In genomic region chr9:133715866-133716563, GRCh38 we compare ENCODE assay signal across 1 cellular context.
TF ChIP-seq lines count a peak whose summit lies in the region.

No MANE protein-coding gene starts in this region.

TF ChIP-seq in HepG2, 621 proteins besides CTCF, POLR2A, EP300 and RAD21 (continued from another document and continues in another):
- TF ChIP-seq, protein P1, sequence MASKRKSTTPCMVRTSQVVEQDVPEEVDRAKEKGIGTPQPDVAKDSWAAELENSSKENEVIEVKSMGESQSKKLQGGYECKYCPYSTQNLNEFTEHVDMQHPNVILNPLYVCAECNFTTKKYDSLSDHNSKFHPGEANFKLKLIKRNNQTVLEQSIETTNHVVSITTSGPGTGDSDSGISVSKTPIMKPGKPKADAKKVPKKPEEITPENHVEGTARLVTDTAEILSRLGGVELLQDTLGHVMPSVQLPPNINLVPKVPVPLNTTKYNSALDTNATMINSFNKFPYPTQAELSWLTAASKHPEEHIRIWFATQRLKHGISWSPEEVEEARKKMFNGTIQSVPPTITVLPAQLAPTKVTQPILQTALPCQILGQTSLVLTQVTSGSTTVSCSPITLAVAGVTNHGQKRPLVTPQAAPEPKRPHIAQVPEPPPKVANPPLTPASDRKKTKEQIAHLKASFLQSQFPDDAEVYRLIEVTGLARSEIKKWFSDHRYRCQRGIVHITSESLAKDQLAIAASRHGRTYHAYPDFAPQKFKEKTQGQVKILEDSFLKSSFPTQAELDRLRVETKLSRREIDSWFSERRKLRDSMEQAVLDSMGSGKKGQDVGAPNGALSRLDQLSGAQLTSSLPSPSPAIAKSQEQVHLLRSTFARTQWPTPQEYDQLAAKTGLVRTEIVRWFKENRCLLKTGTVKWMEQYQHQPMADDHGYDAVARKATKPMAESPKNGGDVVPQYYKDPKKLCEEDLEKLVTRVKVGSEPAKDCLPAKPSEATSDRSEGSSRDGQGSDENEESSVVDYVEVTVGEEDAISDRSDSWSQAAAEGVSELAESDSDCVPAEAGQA (IDR thresholded peaks at IDR 0.05; ENCODE audit: low read depth) = 0 out of 2 replicates have a peak, but pooled peaks have one; percentile 16
- TF ChIP-seq, protein P1 (CRISPR knock-in tag; IDR thresholded peaks at IDR 0.05; ENCODE audit: borderline replicate concordance) = no peak
- TF ChIP-seq ZNF850 (CRISPR knock-in tag; conservative IDR thresholded peaks at IDR 0.05) (no peak), NFE2 (CRISPR knock-in tag; IDR thresholded peaks at IDR 0.05) (no peak), THAP11 (CRISPR knock-in tag; IDR thresholded peaks at IDR 0.05) (no peak), MBNL3 (CRISPR knock-in tag; conservative IDR thresholded peaks at IDR 0.05) (no peak), NR2F2 (IDR thresholded peaks at IDR 0.05; ENCODE audit: borderline replicate concordance, low read depth) (0 out of 2 replicates have a peak, but pooled peaks have one; percentile 49), NRL (CRISPR knock-in tag; IDR thresholded peaks at IDR 0.05; ENCODE audit: borderline replicate concordance) (peak; percentile 33; the same call in 1 of the 2 replicates), MZF1 (CRISPR knock-in tag; IDR thresholded peaks at IDR 0.05; ENCODE audit: borderline replicate concordance) (no peak), DPF2 (CRISPR knock-in tag; IDR thresholded peaks at IDR 0.05; ENCODE audit: borderline replicate concordance, low read depth) (peak; percentile 84), ARID5B (CRISPR knock-in tag; IDR thresholded peaks at IDR 0.05) (peak; percentile 68), RNF2 (conservative IDR thresholded peaks at IDR 0.05; ENCODE audit: low read depth) (0 out of 2 replicates have a peak, but pooled peaks have one; percentile 35), FUBP1 (CRISPR knock-in tag; IDR thresholded peaks at IDR 0.05; ENCODE audit: borderline replicate concordance) (no peak), ETV5 (CRISPR knock-in tag; IDR thresholded peaks at IDR 0.05; ENCODE audit: borderline replicate concordance) (peak; percentile 46; the same call in 1 of the 2 replicates), HES4 (CRISPR knock-in tag; IDR thresholded peaks at IDR 0.05; ENCODE audit: borderline replicate concordance) (no peak), PCBP1 (IDR thresholded peaks at IDR 0.05; ENCODE audit: borderline replicate concordance, low read depth, low read length) (no peak), ELF1 (CRISPR knock-in tag; IDR thresholded peaks at IDR 0.05) (peak; percentile 55), SOX5 (CRISPR knock-in tag; IDR thresholded peaks at IDR 0.05; ENCODE audit: borderline replicate concordance) (no peak), ATF3 (CRISPR knock-in tag; IDR thresholded peaks at IDR 0.05) (0 out of 2 replicates have a peak, but pooled peaks have one; percentile 8), HOXA7 (CRISPR knock-in tag; IDR thresholded peaks at IDR 0.05) (no peak), NR0B2 (CRISPR knock-in tag; IDR thresholded peaks at IDR 0.05) (no peak), ZNF629 (CRISPR knock-in tag; conservative IDR thresholded peaks at IDR 0.05) (no peak), FLYWCH1 (CRISPR knock-in tag; IDR thresholded peaks at IDR 0.05) (no peak), ZFP36L2 (CRISPR knock-in tag; IDR thresholded peaks at IDR 0.05) (no peak), PITX1 (CRISPR knock-in tag; IDR thresholded peaks at IDR 0.05) (peak; percentile 5; the same call in 1 of the 2 replicates), ATF1 (CRISPR knock-in tag; IDR thresholded peaks at IDR 0.05) (no peak), PPARG (CRISPR knock-in tag; conservative IDR thresholded peaks at IDR 0.05) (0 out of 2 replicates have a peak, but pooled peaks have one; percentile 28), ZSCAN21 (CRISPR knock-in tag; IDR thresholded peaks at IDR 0.05; ENCODE audit: borderline replicate concordance) (peak; percentile 83; the same call in 1 of the 2 replicates), ZNF678 (CRISPR knock-in tag; IDR thresholded peaks at IDR 0.05) (no peak), PRDM4 (CRISPR knock-in tag; IDR thresholded peaks at IDR 0.05; ENCODE audit: borderline replicate concordance) (no peak), GATAD1 (CRISPR knock-in tag; IDR thresholded peaks at IDR 0.05) (no peak), ZNF616 (CRISPR knock-in tag; IDR thresholded peaks at IDR 0.05; ENCODE audit: low read depth) (peak; percentile 68; the same call in 1 of the 2 replicates), ZNF230 (CRISPR knock-in tag; IDR thresholded peaks at IDR 0.05) (peak; percentile 74; the same call in 1 of the 2 replicates), ZBTB43 (CRISPR knock-in tag; conservative IDR thresholded peaks at IDR 0.05) (no peak), ZNF7 (CRISPR knock-in tag; IDR thresholded peaks at IDR 0.05) (no peak), NCOA1 (CRISPR knock-in tag; IDR thresholded peaks at IDR 0.05) (no peak)
- TF ChIP-seq, protein P2, sequence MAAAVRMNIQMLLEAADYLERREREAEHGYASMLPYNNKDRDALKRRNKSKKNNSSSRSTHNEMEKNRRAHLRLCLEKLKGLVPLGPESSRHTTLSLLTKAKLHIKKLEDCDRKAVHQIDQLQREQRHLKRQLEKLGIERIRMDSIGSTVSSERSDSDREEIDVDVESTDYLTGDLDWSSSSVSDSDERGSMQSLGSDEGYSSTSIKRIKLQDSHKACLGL (CRISPR knock-in tag; IDR thresholded peaks at IDR 0.05) = 0 out of 2 replicates have a peak, but pooled peaks have one; percentile 43
- TF ChIP-seq, protein P3, sequence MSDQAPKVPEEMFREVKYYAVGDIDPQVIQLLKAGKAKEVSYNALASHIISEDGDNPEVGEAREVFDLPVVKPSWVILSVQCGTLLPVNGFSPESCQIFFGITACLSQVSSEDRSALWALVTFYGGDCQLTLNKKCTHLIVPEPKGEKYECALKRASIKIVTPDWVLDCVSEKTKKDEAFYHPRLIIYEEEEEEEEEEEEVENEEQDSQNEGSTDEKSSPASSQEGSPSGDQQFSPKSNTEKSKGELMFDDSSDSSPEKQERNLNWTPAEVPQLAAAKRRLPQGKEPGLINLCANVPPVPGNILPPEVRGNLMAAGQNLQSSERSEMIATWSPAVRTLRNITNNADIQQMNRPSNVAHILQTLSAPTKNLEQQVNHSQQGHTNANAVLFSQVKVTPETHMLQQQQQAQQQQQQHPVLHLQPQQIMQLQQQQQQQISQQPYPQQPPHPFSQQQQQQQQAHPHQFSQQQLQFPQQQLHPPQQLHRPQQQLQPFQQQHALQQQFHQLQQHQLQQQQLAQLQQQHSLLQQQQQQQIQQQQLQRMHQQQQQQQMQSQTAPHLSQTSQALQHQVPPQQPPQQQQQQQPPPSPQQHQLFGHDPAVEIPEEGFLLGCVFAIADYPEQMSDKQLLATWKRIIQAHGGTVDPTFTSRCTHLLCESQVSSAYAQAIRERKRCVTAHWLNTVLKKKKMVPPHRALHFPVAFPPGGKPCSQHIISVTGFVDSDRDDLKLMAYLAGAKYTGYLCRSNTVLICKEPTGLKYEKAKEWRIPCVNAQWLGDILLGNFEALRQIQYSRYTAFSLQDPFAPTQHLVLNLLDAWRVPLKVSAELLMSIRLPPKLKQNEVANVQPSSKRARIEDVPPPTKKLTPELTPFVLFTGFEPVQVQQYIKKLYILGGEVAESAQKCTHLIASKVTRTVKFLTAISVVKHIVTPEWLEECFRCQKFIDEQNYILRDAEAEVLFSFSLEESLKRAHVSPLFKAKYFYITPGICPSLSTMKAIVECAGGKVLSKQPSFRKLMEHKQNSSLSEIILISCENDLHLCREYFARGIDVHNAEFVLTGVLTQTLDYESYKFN (CRISPR knock-in tag; conservative IDR thresholded peaks at IDR 0.05) = peak; percentile 91
